Comparison of ENCODE assay signal across 25 cellular contexts in the genomic region with DNA sequence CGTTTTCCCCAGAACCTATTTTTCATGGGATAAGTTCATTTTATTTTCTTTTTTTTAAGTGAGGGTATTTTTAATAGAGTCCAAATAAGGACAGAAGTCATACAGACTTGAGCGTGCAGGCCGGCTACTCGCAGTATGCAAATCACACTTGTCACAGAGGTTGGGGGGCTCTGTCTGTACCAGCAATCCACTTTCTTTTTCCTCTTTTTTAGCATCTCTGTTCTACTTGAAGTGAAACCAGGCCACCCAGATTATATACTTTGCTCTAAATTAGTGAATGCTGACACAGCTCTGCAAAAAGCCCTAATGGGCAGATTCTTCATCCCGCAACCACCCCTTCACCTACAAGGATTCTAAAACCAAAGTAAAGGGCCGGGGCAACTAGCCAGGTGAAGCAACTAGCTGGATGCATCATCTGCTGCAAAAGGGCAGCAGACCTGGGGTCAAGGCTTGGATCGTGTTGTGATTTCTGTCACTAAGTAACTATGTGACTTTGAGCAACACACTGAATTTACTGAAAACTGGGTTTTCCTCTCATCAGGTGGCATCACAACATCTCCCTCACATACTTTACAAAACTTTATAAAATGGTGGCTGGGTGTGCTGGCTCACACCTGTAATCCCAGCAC. TPM values are rescaled to one million over a fixed set of nuclear protein-coding genes. Genes with fewer than 3 reads are reported as not detected.
DNase-seq lines count a peak whose midpoint lies in the region; ATAC-seq, FAIRE-seq and TF ChIP-seq lines count a peak whose summit lies in the region.
"Had no signal": no experiment of that assay in that cellular context is flagged by ENCODE, and none has a peak within 500 bp of the region (broad histone marks: within the 10 kb centered on the region; RNA-seq: fewer than 3 reads in every experiment).

No MANE protein-coding gene starts in this region.

- TF ChIP-seq POLR2A in GM12892 (IDR thresholded peaks at IDR 0.05; ENCODE audit: low read depth, low read length), result no peak

- FAIRE-seq in GM12892 (lab: Jason Lieb, UNC), result peak; percentile 42
- FAIRE-seq: endothelial cell of umbilical vein had no signal

- ATAC-seq in GM19328 (IDR thresholded peaks at IDR 0.05; ENCODE audit: unreplicated experiment), result peak; percentile 78
- ATAC-seq in HG03439 (IDR thresholded peaks at IDR 0.05; ENCODE audit: unreplicated experiment), result peak; percentile 56
- no peak for ATAC-seq in HG03442 (IDR thresholded peaks at IDR 0.05; ENCODE audit: unreplicated experiment)

- DNase-seq in GM12892 (ENCODE audit: insufficient read length) (no peak), germinal center (ENCODE audit: low spot score) (peak; percentile 65), COLO829 (ENCODE audit: low spot score) (no peak), NCI-H146 (lab: John Stamatoyannopoulos, UW) (no peak), D341Med (ENCODE audit: low spot score) (no peak)
- DNase-seq: activated CD4-positive, alpha-beta memory T cell treated with anti-CD3 and anti-CD28 coated beads for 36 hours; activated CD4-positive, CD25-positive, alpha-beta regulatory T cell; activated naive CD4-positive, alpha-beta T cell treated with anti-CD3 and anti-CD28 coated beads, Interleukin-2, amount 10 ng/mL, durations not matched to agents 7 days and 5 days; activated T-cell treated with anti-CD3 and anti-CD28 coated beads for 4 hours; aorta; caudate nucleus; CD4-positive, alpha-beta T cell; dermis blood vessel endothelial cell; DMS53; NCI-H187; NCI-H226; NCI-H82; Peyer's patch; stimulated activated CD4-positive, alpha-beta T cell treated with anti-CD3 and anti-CD28 coated beads, Interleukin-2, amount 100 ng/mL, for 48 hours; stimulated activated naive CD4-positive, alpha-beta T cell treated with Interleukin-2 at 50 U/mL for 16 hours; T-helper 9 cell had no signal

RNA-seq across cellular contexts. Expression of a gene that starts 18.4 kb away (rescaled TPM):
- polyA plus RNA-seq in GM12892 (2012; ENCODE audit: missing spikeins), result 17.8 TPM

RNA-seq across cellular contexts. Expression of a gene that starts 29.1 kb away (rescaled TPM):
- polyA plus RNA-seq in GM12892 (2012; ENCODE audit: missing spikeins), result 47.4 TPM
